In the genomic region with DNA sequence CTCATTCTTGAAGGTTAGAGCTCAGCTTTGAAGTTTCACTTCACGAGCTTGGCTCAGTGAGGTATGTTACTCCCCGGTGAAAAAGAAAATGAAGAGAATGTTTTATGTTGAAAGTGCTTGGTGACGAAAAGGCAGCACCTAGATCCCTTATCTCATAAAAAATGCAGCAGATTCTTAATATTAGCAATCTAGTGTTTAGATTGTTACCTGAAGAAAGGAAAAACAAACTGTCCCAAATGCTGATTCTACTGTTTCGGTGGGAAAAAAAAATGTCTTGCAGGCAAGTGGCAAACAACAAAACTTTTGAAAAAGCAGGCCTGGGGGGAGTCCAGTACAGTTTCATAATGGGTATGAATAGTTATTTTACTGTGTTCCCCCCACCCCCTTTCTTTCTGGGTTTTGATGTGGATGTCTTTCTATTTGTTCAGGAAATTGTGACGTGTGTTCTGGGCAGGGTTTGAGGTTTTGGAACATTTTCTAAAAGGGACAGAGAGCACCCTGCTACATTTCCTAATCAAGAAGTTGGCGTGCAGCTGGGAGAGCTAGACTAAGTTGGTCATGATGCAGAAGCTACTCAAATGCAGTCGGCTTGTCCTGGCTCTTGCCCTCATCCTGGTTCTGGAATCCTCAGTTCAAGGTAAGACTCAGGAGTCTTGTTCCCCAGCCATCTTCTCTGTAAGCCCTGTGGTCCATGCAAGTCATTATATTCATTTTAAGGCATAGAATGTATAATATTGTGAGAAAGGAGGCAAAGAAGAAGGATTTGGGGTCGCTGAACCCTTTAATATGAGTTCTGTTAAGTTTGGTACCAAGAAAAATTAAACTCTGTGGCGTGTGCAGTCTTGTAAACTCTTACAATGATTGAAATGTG, we compare ENCODE assay signal across 8 cellular contexts. TPM values are rescaled to one million over a fixed set of nuclear protein-coding genes. Genes with fewer than 3 reads are reported as not detected.
A peak's percentile ranks its signal among the peaks of the same experiment; 100 is the strongest.
DNase-seq lines count a peak whose midpoint lies in the region; ATAC-seq and TF ChIP-seq lines count a peak whose summit lies in the region.

A gene with protein sequence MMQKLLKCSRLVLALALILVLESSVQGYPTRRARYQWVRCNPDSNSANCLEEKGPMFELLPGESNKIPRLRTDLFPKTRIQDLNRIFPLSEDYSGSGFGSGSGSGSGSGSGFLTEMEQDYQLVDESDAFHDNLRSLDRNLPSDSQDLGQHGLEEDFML (plus strand): TSS at position 504 of the 871 bp plus-strand sequence. CDS start 55 bp downstream, at position 559.

- H3K27ac ChIP-seq in adrenal gland, result peak within 1 kb of the TSS; percentile 59 to 86 (median 85)

- TF ChIP-seq POLR2A in adrenal gland (IDR thresholded peaks at IDR 0.05), result peak; percentile 71 to 74

- peaks cover 13% of the 10 kb centered on the region for H3K36me3 Mint-ChIP-seq in T-cell
- no peaks in the 10 kb centered on the region for H3K36me3 Mint-ChIP-seq in WTC11

- POLR2A ChIA-PET in T-cell (lab: Charles Lee), result interaction anchor here (0.5 to 1.9 kb wide), 19 partner anchors 11 to 381 kb away, joined by 3 to 11 read pairs (median 3); a partner anchor contains a TSS
- POLR2A ChIA-PET in WTC11 (lab: Charles Lee), result interaction anchor here (0.7 kb wide), 1 partner anchor 36 kb away, joined by 5 read pairs; no protein-coding TSS in a partner anchor

- H3K4me1 Mint-ChIP-seq in T-cell, result peaks cover 56 to 62% (median 60%) of the 10 kb centered on the region in 3 donors
- H3K4me1 Mint-ChIP-seq in WTC11, result peaks cover 18% of the 10 kb centered on the region

- ATAC-seq in GM18520 (IDR thresholded peaks at IDR 0.05; ENCODE audit: unreplicated experiment) (peak; percentile 29), HG03064 (IDR thresholded peaks at IDR 0.05; ENCODE audit: low read depth, unreplicated experiment) (peak; percentile 46), T-cell (replicated peaks in 1 of 4) (peak; percentile 69 to 80 (median 76)), WTC11 (no peak)

- peak within 1 kb of the TSS in 1 of 4 donors; percentile 42 for H3K4me3 ChIP-seq in adrenal gland

- H3K9me3 Mint-ChIP-seq in T-cell, result no peaks in the 10 kb centered on the region
- no peaks in the 10 kb centered on the region for H3K9me3 Mint-ChIP-seq in WTC11

- H3K4me3 Mint-ChIP-seq in T-cell (peak within 1 kb of the TSS; percentile 79 to 92 (median 86)), WTC11 (no peak within 1 kb of the TSS)

- 37 to 44% (median 40%) methylated on average over 9 of the region's 9 CpGs for WGBS in adrenal gland, 4 donors

- intact Hi-C loops in adrenal gland (cut with DNase I), result no loop called here

- H3K4me1 ChIP-seq in adrenal gland (replicated peaks in 1 of 2), result peaks cover 0 to 7% of the 10 kb centered on the region in 2 donors

- TF ChIP-seq CTCF in adrenal gland (IDR thresholded peaks at IDR 0.05), result no peak
- TF ChIP-seq CTCF in WTC11 (IDR thresholded peaks at IDR 0.05), result no peak

- DNase-seq in T-cell (peak; percentile 21 to 87 (median 80)), adrenal gland (peak; percentile 52 to 89 (median 84)), hippocampal formation (lab: John Stamatoyannopoulos, UW) (peak; percentile 3 to 15), WTC11 (ENCODE audit: low spot score) (no peak), 8988T (no peak)
- peak; percentile 68 for DNase-seq in stimulated activated CD4-positive, alpha-beta T cell treated with anti-CD3 and anti-CD28 coated beads, Interleukin-2, amount 100 ng/mL, for 4 hours (ENCODE audit: low read depth)

- H3K36me3 ChIP-seq in adrenal gland (replicated peaks in 1 of 2), result no peaks in the 10 kb centered on the region

- H3K27me3 Mint-ChIP-seq in T-cell, result no peaks in the 10 kb centered on the region
- H3K27me3 Mint-ChIP-seq in WTC11 (ENCODE audit: low read depth), result no peaks in the 10 kb centered on the region

- no peaks in the 10 kb centered on the region for H3K9me3 ChIP-seq in adrenal gland (replicated peaks in 1 of 3)

- no peaks in the 10 kb centered on the region for H3K27me3 ChIP-seq in adrenal gland

- H3K27ac Mint-ChIP-seq in T-cell, result peak within 1 kb of the TSS; percentile 95 to 96
- no peak within 1 kb of the TSS for H3K27ac Mint-ChIP-seq in WTC11

- CTCF ChIA-PET in T-cell (lab: Charles Lee) (interaction anchor here in 1 of 2 donors (0.6 to 1.7 kb wide), 15 partner anchors 9 to 1064 kb away, joined by 3 to 27 read pairs (median 3); no protein-coding TSS in a partner anchor), WTC11 (lab: Charles Lee) (interaction anchor here (1.3 kb wide), 1 partner anchor 83 kb away, joined by 4 read pairs; no protein-coding TSS in a partner anchor)

TF ChIP-seq in WTC11, 78 proteins besides CTCF, POLR2A, EP300 and RAD21 (continues in another document):
- TF ChIP-seq, protein P1, sequence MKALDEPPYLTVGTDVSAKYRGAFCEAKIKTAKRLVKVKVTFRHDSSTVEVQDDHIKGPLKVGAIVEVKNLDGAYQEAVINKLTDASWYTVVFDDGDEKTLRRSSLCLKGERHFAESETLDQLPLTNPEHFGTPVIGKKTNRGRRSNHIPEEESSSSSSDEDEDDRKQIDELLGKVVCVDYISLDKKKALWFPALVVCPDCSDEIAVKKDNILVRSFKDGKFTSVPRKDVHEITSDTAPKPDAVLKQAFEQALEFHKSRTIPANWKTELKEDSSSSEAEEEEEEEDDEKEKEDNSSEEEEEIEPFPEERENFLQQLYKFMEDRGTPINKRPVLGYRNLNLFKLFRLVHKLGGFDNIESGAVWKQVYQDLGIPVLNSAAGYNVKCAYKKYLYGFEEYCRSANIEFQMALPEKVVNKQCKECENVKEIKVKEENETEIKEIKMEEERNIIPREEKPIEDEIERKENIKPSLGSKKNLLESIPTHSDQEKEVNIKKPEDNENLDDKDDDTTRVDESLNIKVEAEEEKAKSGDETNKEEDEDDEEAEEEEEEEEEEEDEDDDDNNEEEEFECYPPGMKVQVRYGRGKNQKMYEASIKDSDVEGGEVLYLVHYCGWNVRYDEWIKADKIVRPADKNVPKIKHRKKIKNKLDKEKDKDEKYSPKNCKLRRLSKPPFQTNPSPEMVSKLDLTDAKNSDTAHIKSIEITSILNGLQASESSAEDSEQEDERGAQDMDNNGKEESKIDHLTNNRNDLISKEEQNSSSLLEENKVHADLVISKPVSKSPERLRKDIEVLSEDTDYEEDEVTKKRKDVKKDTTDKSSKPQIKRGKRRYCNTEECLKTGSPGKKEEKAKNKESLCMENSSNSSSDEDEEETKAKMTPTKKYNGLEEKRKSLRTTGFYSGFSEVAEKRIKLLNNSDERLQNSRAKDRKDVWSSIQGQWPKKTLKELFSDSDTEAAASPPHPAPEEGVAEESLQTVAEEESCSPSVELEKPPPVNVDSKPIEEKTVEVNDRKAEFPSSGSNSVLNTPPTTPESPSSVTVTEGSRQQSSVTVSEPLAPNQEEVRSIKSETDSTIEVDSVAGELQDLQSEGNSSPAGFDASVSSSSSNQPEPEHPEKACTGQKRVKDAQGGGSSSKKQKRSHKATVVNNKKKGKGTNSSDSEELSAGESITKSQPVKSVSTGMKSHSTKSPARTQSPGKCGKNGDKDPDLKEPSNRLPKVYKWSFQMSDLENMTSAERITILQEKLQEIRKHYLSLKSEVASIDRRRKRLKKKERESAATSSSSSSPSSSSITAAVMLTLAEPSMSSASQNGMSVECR (CRISPR knock-in tag; IDR thresholded peaks at IDR 0.05; ENCODE audit: borderline replicate concordance), result no peak
- no peak for TF ChIP-seq ZNF219 (CRISPR knock-in tag; IDR thresholded peaks at IDR 0.05; ENCODE audit: borderline replicate concordance)
- TF ChIP-seq, protein P2, sequence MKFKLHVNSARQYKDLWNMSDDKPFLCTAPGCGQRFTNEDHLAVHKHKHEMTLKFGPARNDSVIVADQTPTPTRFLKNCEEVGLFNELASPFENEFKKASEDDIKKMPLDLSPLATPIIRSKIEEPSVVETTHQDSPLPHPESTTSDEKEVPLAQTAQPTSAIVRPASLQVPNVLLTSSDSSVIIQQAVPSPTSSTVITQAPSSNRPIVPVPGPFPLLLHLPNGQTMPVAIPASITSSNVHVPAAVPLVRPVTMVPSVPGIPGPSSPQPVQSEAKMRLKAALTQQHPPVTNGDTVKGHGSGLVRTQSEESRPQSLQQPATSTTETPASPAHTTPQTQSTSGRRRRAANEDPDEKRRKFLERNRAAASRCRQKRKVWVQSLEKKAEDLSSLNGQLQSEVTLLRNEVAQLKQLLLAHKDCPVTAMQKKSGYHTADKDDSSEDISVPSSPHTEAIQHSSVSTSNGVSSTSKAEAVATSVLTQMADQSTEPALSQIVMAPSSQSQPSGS (CRISPR knock-in tag; IDR thresholded peaks at IDR 0.05; ENCODE audit: borderline replicate concordance, low read depth), result no peak
- TF ChIP-seq, protein P3, sequence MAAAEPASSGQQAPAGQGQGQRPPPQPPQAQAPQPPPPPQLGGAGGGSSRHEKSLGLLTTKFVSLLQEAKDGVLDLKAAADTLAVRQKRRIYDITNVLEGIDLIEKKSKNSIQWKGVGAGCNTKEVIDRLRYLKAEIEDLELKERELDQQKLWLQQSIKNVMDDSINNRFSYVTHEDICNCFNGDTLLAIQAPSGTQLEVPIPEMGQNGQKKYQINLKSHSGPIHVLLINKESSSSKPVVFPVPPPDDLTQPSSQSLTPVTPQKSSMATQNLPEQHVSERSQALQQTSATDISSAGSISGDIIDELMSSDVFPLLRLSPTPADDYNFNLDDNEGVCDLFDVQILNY (CRISPR knock-in tag; IDR thresholded peaks at IDR 0.05), result no peak
- TF ChIP-seq, protein P4, sequence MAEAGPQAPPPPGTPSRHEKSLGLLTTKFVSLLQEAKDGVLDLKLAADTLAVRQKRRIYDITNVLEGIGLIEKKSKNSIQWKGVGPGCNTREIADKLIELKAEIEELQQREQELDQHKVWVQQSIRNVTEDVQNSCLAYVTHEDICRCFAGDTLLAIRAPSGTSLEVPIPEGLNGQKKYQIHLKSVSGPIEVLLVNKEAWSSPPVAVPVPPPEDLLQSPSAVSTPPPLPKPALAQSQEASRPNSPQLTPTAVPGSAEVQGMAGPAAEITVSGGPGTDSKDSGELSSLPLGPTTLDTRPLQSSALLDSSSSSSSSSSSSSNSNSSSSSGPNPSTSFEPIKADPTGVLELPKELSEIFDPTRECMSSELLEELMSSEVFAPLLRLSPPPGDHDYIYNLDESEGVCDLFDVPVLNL (CRISPR knock-in tag; IDR thresholded peaks at IDR 0.05; ENCODE audit: borderline replicate concordance, low read depth), result no peak
- TF ChIP-seq TP53 (CRISPR knock-in tag; IDR thresholded peaks at IDR 0.05), result no peak
- TF ChIP-seq, protein P5, sequence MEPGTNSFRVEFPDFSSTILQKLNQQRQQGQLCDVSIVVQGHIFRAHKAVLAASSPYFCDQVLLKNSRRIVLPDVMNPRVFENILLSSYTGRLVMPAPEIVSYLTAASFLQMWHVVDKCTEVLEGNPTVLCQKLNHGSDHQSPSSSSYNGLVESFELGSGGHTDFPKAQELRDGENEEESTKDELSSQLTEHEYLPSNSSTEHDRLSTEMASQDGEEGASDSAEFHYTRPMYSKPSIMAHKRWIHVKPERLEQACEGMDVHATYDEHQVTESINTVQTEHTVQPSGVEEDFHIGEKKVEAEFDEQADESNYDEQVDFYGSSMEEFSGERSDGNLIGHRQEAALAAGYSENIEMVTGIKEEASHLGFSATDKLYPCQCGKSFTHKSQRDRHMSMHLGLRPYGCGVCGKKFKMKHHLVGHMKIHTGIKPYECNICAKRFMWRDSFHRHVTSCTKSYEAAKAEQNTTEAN (CRISPR knock-in tag; IDR thresholded peaks at IDR 0.05), result no peak

RNA-seq across cellular contexts. Expression of the gene that starts here (rescaled TPM):
- total RNA-seq in T-cell (100 to 1,000 TPM in 4 of 5 donors, 10 to 100 TPM in 1; 91.4 to 271 (median 137) TPM), adrenal gland (100 to 1,000 TPM in 5 of 8 donors, 10 to 100 TPM in 3; 43.4 to 156 (median 113) TPM), WTC11 (2021) (1.2 to 1.4 TPM (median 1.3 TPM) in 3 replicates)
- 100 to 1,000 TPM in 1 of 3 donors, 10 to 100 TPM in 2; 31.6 to 125 (median 38.5) TPM for polyA plus RNA-seq in adrenal gland

Comparison
In these comparisons a context has a peak if more than half of its experiments do, and no peak if none do; other contexts are left out.
1. RNA of the gene that starts here (total RNA-seq): 91.4 to 271 TPM in T-cell and 43.4 to 156 TPM in adrenal gland; 1.2 to 1.4 TPM in WTC11; every median in the first group is over 10 times any median in the second.
2. DNase-seq: peak in T-cell (34 of 34), adrenal gland (7 of 7), hippocampal formation (2 of 2) and stimulated activated CD4-positive, alpha-beta T cell treated with anti-CD3 and anti-CD28 coated beads, Interleukin-2, amount 100 ng/mL, for 4 hours (single experiment); none in WTC11 (single experiment) and 8988T (single experiment).